ENCODE assay signal across 13 cellular contexts in the genomic region with DNA sequence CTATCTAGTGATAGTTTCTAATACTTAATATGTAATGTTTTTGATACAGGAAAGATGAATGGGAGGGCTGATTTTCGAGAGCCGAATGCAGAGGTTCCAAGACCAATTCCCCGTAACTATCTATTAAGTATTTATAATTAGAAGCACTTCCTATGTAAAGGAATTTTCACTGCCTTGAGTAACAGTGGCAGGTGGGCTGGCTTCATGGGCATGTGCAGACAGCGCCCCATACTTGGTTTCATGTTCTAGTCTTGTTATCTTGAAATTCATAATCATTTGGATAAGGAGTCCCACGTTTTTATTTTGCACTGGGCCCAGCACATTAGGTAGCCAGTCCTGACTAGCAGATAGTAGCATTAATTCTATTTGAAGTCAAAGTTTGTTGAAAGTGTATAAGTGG. TPM values are rescaled to one million over a fixed set of nuclear protein-coding genes. Genes with fewer than 3 reads are reported as not detected.
DNase-seq lines count a peak whose midpoint lies in the region; ATAC-seq and TF ChIP-seq lines count a peak whose summit lies in the region.
"Had no signal": no experiment of that assay in that cellular context is flagged by ENCODE, and none has a peak within 500 bp of the region (broad histone marks: within the 10 kb centered on the region; RNA-seq: fewer than 3 reads in every experiment).

No MANE protein-coding gene starts in this region.

- ATAC-seq in HG03521 (IDR thresholded peaks at IDR 0.05; ENCODE audit: unreplicated experiment) (no peak), HG03139 (IDR thresholded peaks at IDR 0.05; ENCODE audit: unreplicated experiment) (no peak)

- CTCF ChIA-PET in activated naive CD4-positive, alpha-beta T cell treated with anti-CD3 and anti-CD28 coated beads for 36 hours (lab: Charles Lee): no interaction called here

- peaks cover 6% of the 10 kb centered on the region for H3K4me1 ChIP-seq in skeletal muscle satellite cell (ENCODE audit: control insufficient read depth, insufficient read depth, low read length)

- no peaks in the 10 kb centered on the region for H3K27me3 ChIP-seq in SU-DHL-6 (ENCODE audit: low read length)
- no peaks in the 10 kb centered on the region for H3K27me3 ChIP-seq in skeletal muscle satellite cell (ENCODE audit: control insufficient read depth, insufficient read depth, low read length)
- H3K27me3 ChIP-seq: sigmoid colon, thyroid gland had no signal

- H3K4me3 ChIP-seq in SU-DHL-6 (ENCODE audit: insufficient read depth, low read length, poor library complexity, severe bottlenecking): peak overlapping the region; percentile 96
- H3K4me3 ChIP-seq in fibroblast of pulmonary artery (replicated peaks; ENCODE audit: low read depth, low read length): peak overlapping the region; percentile 100
- H3K4me3 ChIP-seq in skeletal muscle satellite cell (ENCODE audit: low read length): peak overlapping the region; percentile 98

- 0 out of 2 replicates have a peak, but pooled peaks cover 9% of the 10 kb centered on the region for H4K20me1 ChIP-seq in SU-DHL-6 (ENCODE audit: low read depth, low read length)

- intact Hi-C loops in activated naive CD4-positive, alpha-beta T cell treated with anti-CD3 and anti-CD28 coated beads for 36 hours (cut with micrococcal nuclease): loop anchor here (5.0 to 10.0 kb wide), 2 partner anchors 112 to 255 kb away; no protein-coding TSS in a partner anchor

- H3K9me2 ChIP-seq in SU-DHL-6 (replicated peaks; ENCODE audit: insufficient read depth, low read length): no peaks in the 10 kb centered on the region

- H3F3A ChIP-seq in SU-DHL-6 (ENCODE audit: insufficient read depth): peaks cover 6% of the 10 kb centered on the region; the same call in 1 of the 2 replicates

- peaks cover 3% of the 10 kb centered on the region for H3K27me3 Mint-ChIP-seq in activated naive CD4-positive, alpha-beta T cell treated with anti-CD3 and anti-CD28 coated beads for 36 hours (ENCODE audit: low read depth)

- peak overlapping the region; percentile 27 for H3K4me3 Mint-ChIP-seq in activated naive CD4-positive, alpha-beta T cell treated with anti-CD3 and anti-CD28 coated beads for 36 hours

- no peak overlapping the region for H3K27ac Mint-ChIP-seq in activated naive CD4-positive, alpha-beta T cell treated with anti-CD3 and anti-CD28 coated beads for 36 hours

- no peak overlapping the region; the same call in 1 of the 2 replicates for H3K27ac ChIP-seq in SU-DHL-6 (ENCODE audit: low read depth, low read length)

- peaks cover 12% of the 10 kb centered on the region for H3K36me3 Mint-ChIP-seq in activated naive CD4-positive, alpha-beta T cell treated with anti-CD3 and anti-CD28 coated beads for 36 hours (ENCODE audit: low read depth)

- peaks cover 26% of the 10 kb centered on the region; the same call in 1 of the 2 replicates for H3K36me3 ChIP-seq in SU-DHL-6 (ENCODE audit: low read length)
- H3K36me3 ChIP-seq in skeletal muscle satellite cell (ENCODE audit: insufficient read depth, low read length): peaks cover 25% of the 10 kb centered on the region

- H3K79me2 ChIP-seq in SU-DHL-6 (ENCODE audit: insufficient read depth, low read length): peaks cover 36% of the 10 kb centered on the region

- TF ChIP-seq CTCF in SU-DHL-6 (IDR thresholded peaks at IDR 0.05; ENCODE audit: insufficient read depth, low read length, poor library complexity, severe bottlenecking) (no peak), fibroblast of pulmonary artery (IDR thresholded peaks at IDR 0.05; ENCODE audit: low read length, missing control alignments) (no peak)

- H3K9me3 ChIP-seq in SU-DHL-6 (ENCODE audit: insufficient read depth, low read length): no peaks in the 10 kb centered on the region
- no peaks in the 10 kb centered on the region for H3K9me3 ChIP-seq in skeletal muscle satellite cell (replicated peaks; ENCODE audit: low read length)
- H3K9me3 ChIP-seq: esophagus squamous epithelium, sigmoid colon, thyroid gland had no signal

- H2AFZ ChIP-seq in SU-DHL-6 (ENCODE audit: low read depth, low read length, severe bottlenecking): no peak overlapping the region

- DNase-seq in activated naive CD4-positive, alpha-beta T cell treated with anti-CD3 and anti-CD28 coated beads for 36 hours: no peak
- DNase-seq in activated naive CD4-positive, alpha-beta T cell treated with Interleukin-2 at 50 U/mL for 16 hours: no peak
- DNase-seq in fibroblast of pulmonary artery (ENCODE audit: low read depth): no peak
- no peak for DNase-seq in germinal center (ENCODE audit: low spot score)
- DNase-seq: C1 segment of cervical spinal cord, esophagus squamous epithelium, NCI-H2171 treated with DMSO at 0.1 percent for 48 hours, sigmoid colon, thyroid gland had no signal

- H3K9ac ChIP-seq in SU-DHL-6 (ENCODE audit: low read length): peak overlapping the region; percentile 90; the same call in 1 of the 2 replicates
- H3K9ac ChIP-seq in skeletal muscle satellite cell (ENCODE audit: low read depth, low read length): peak overlapping the region; percentile 99

- H3K4me2 ChIP-seq in SU-DHL-6 (ENCODE audit: low read depth, low read length, poor library complexity, severe bottlenecking) (peak overlapping the region; percentile 100), skeletal muscle satellite cell (ENCODE audit: low read length) (peak overlapping the region; percentile 84)

- H3K9me3 Mint-ChIP-seq in activated naive CD4-positive, alpha-beta T cell treated with anti-CD3 and anti-CD28 coated beads for 36 hours: no peaks in the 10 kb centered on the region

- H3K4me1 Mint-ChIP-seq in activated naive CD4-positive, alpha-beta T cell treated with anti-CD3 and anti-CD28 coated beads for 36 hours (ENCODE audit: low read depth): peaks cover 25% of the 10 kb centered on the region

RNA-seq across cellular contexts. Expression of a gene that starts 1.7 kb away (rescaled TPM):
- total RNA-seq in activated naive CD4-positive, alpha-beta T cell treated with anti-CD3 and anti-CD28 coated beads for 36 hours: 10 to 100 TPM; 91.9 to 99.0 TPM
- total RNA-seq in skeletal muscle satellite cell (2012; rRNA removed): 88.7 and 90.8 TPM in 2 replicates

RNA-seq across cellular contexts. Expression of a gene that starts 52.5 kb away (rescaled TPM):
- total RNA-seq in activated naive CD4-positive, alpha-beta T cell treated with anti-CD3 and anti-CD28 coated beads for 36 hours: 10 to 100 TPM; 44.8 to 54.2 TPM
- 38.8 and 41.3 TPM in 2 replicates for total RNA-seq in skeletal muscle satellite cell (2012; rRNA removed)
